27 cellular contexts compared by ENCODE assay signal in the genomic region with DNA sequence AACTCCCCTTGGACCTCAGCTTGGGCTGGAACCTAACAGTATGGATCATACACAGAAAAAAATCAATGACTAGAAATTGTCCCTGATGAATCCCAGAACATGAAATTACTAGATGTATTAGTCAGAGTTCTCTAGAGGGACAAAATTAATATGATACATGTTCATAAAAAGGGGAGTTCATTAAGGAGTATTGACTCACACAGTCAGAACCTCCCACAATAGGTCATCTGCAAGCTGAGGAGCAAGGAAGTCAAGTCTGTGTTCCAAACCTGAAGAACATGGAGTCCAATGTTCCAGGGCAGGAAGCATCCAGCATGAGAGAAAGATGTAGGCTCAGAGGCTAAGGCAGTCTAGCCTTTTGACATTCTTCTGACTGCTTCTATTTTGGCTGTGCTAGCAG. TPM values are rescaled to one million over a fixed set of nuclear protein-coding genes. Genes with fewer than 3 reads are reported as not detected.
DNase-seq lines count a peak whose midpoint lies in the region; ATAC-seq, FAIRE-seq and TF ChIP-seq lines count a peak whose summit lies in the region.
"Had no signal": no experiment of that assay in that cellular context is flagged by ENCODE, and none has a peak within 500 bp of the region (broad histone marks: within the 10 kb centered on the region; RNA-seq: fewer than 3 reads in every experiment).

No MANE protein-coding gene starts in this region.

- CTCF ChIA-PET in Caco-2 (lab: Charles Lee): no interaction called here

- BruUV-seq in Caco-2 (replicated peaks; lab: Mats Ljungman, UMichigan): no TSS peak

- H3K27ac Mint-ChIP-seq in Caco-2 (ENCODE audit: unreplicated experiment): no peak overlapping the region
- H3K27ac Mint-ChIP-seq: CD14-positive monocyte; CD4-positive, alpha-beta T cell had no signal

- H3K27me3 ChIP-seq in bronchial epithelial cell (ENCODE audit: control insufficient read depth, insufficient read depth, low read length): no peaks in the 10 kb centered on the region
- H3K27me3 ChIP-seq in Caco-2 (replicated peaks; ENCODE audit: control insufficient read depth, insufficient read depth, low read length): no peaks in the 10 kb centered on the region
- no peaks in the 10 kb centered on the region for H3K27me3 ChIP-seq in gastrocnemius medialis
- H3K27me3 ChIP-seq: BE2C; BLaER1 treated with 17β-estradiol and CSF1 and Interleukin-3, amounts not matched to agents 10 nM and 100 nM had no signal

- H3K27ac ChIP-seq in gastrocnemius medialis: no peak overlapping the region
- H3K27ac ChIP-seq: A549; BLaER1 treated with 17β-estradiol and CSF1 and Interleukin-3, amounts not matched to agents 10 nM and 100 nM; GM23248 had no signal

- peak; percentile 52 for FAIRE-seq in bronchial epithelial cell (lab: Jason Lieb, UNC)
- FAIRE-seq: A549, G401.6, GM12878, GM19239, H1 had no signal

- peak; percentile 15 for DNase-seq in HS-5 (ENCODE audit: low read depth)
- peak; percentile 11 for DNase-seq in OCI-M1 (lab: John Stamatoyannopoulos, UW)
- no peak for DNase-seq in bronchial epithelial cell (ENCODE audit: low read depth)
- DNase-seq in fibroblast of the aortic adventitia (ENCODE audit: low read depth): peak; percentile 11
- DNase-seq in GM10266 (ENCODE audit: extremely low spot score): no peak
- no peak for DNase-seq in left ventricle myocardium superior
- DNase-seq in Caco-2: no peak
- no peak for DNase-seq in gastrocnemius medialis
- DNase-seq: 8988T; ACHN; AML-193; BE2C; Calu3; CD4-positive, alpha-beta T cell; CD8-positive, alpha-beta memory T cell; DMS153; DND-41; GM23248; H7; HCEC 1CT had no signal

- H3K9me3 ChIP-seq in Caco-2 (no peaks in the 10 kb centered on the region), gastrocnemius medialis (no peaks in the 10 kb centered on the region)
- H3K9me3 ChIP-seq: A549; BE2C; BLaER1 treated with 17β-estradiol and CSF1 and Interleukin-3, amounts not matched to agents 10 nM and 100 nM had no signal

- intact Hi-C loops in left ventricle myocardium superior (cut with micrococcal nuclease): no loop called here
- intact Hi-C loops in Caco-2 (cut with micrococcal nuclease; ENCODE audit: unreplicated experiment): no loop called here
- intact Hi-C loops in gastrocnemius medialis (cut with DNase I; ENCODE audit: low total_unique reads): no loop called here

- TF ChIP-seq CTCF in bronchial epithelial cell (IDR thresholded peaks at IDR 0.05; ENCODE audit: insufficient read depth, low read length, severe bottlenecking) (no peak), fibroblast of the aortic adventitia (IDR thresholded peaks at IDR 0.05; ENCODE audit: insufficient read depth, low read length) (no peak), GM10266 (IDR thresholded peaks at IDR 0.05; ENCODE audit: control insufficient read depth, insufficient read depth, low read depth, missing control alignments) (no peak), Caco-2 (IDR thresholded peaks at IDR 0.05; ENCODE audit: insufficient read depth in 1 of 2, low read depth in 1 of 2, low read length in 1 of 2, severe bottlenecking in 1 of 2, unreplicated experiment in 1 of 2) (no peak), gastrocnemius medialis (IDR thresholded peaks at IDR 0.05 in 4 of 5, conservative IDR thresholded peaks at IDR 0.05 in 1 of 5) (no peak)

- TF ChIP-seq POLR2A in gastrocnemius medialis (IDR thresholded peaks at IDR 0.05): no peak

- H3K4me1 Mint-ChIP-seq in Caco-2 (ENCODE audit: low read depth, unreplicated experiment): no peaks in the 10 kb centered on the region
- H3K4me1 Mint-ChIP-seq: CD14-positive monocyte; CD8-positive, alpha-beta memory T cell had no signal

- ATAC-seq in left ventricle myocardium superior (no peak), gastrocnemius medialis (no peak)
- ATAC-seq: A549, GM12878 had no signal

- no peak overlapping the region for H3K4me3 Mint-ChIP-seq in Caco-2 (ENCODE audit: unreplicated experiment)
- H3K4me3 Mint-ChIP-seq: CD14-positive monocyte; CD4-positive, alpha-beta T cell; CD8-positive, alpha-beta memory T cell had no signal

- no peaks in the 10 kb centered on the region for H3K36me3 Mint-ChIP-seq in Caco-2 (ENCODE audit: insufficient read depth, unreplicated experiment)
- H3K36me3 Mint-ChIP-seq: CD14-positive monocyte; CD8-positive, alpha-beta memory T cell had no signal

- H3K36me3 ChIP-seq in bronchial epithelial cell (ENCODE audit: control insufficient read depth, insufficient read depth, low read length) (no peaks in the 10 kb centered on the region), Caco-2 (ENCODE audit: control insufficient read depth, insufficient read depth, low read length) (no peaks in the 10 kb centered on the region), gastrocnemius medialis (no peaks in the 10 kb centered on the region)
- H3K36me3 ChIP-seq: BE2C; BLaER1 treated with 17β-estradiol and CSF1 and Interleukin-3, amounts not matched to agents 10 nM and 100 nM had no signal

- H3K4me3 ChIP-seq in bronchial epithelial cell (ENCODE audit: low read depth, low read length) (no peak overlapping the region), fibroblast of the aortic adventitia (ENCODE audit: low read depth, low read length) (no peak overlapping the region), Caco-2 (ENCODE audit: low read depth, low read length) (no peak overlapping the region), gastrocnemius medialis (no peak overlapping the region)
- H3K4me3 ChIP-seq: A549; BLaER1 treated with 17β-estradiol and CSF1 and Interleukin-3, amounts not matched to agents 10 nM and 100 nM; GM12878; GM23248 had no signal

- no peaks in the 10 kb centered on the region for H3K9me3 Mint-ChIP-seq in Caco-2 (ENCODE audit: unreplicated experiment)
- H3K9me3 Mint-ChIP-seq: CD4-positive, alpha-beta T cell had no signal

- in situ Hi-C loops in gastrocnemius medialis (cut with MboI; ENCODE audit: low sequenced_read_pairs in 4 of 4): no loop called here

- POLR2A ChIA-PET in Caco-2 (lab: Charles Lee): no interaction called here

- H3K4me1 ChIP-seq in Caco-2: no peaks in the 10 kb centered on the region
- no peaks in the 10 kb centered on the region for H3K4me1 ChIP-seq in gastrocnemius medialis
- H3K4me1 ChIP-seq: A549; BE2C; BLaER1 treated with 17β-estradiol and CSF1 and Interleukin-3, amounts not matched to agents 10 nM and 100 nM had no signal

- H3K27me3 Mint-ChIP-seq in Caco-2 (ENCODE audit: insufficient read depth, unreplicated experiment): peaks cover 1% of the 10 kb centered on the region
- H3K27me3 Mint-ChIP-seq: CD4-positive, alpha-beta T cell; CD8-positive, alpha-beta memory T cell had no signal

RNA-seq across cellular contexts. Expression of a gene that starts 46.5 kb away (rescaled TPM):
- total RNA-seq in bronchial epithelial cell (under 0.01 TPM in 1 of 2 replicates, not detected in the other), fibroblast of the aortic adventitia (ENCODE audit: low replicate concordance) (1.1 and 3.2 TPM in 2 replicates), left ventricle myocardium superior (0.22 TPM), Caco-2 (2022) (not detected in 2 replicates), gastrocnemius medialis (1 to 10 TPM in 2 of 4 donors, under 1 TPM in 2; 0.71 to 2.8 (median 1.4) TPM)
- total RNA-seq: Calu3; CD4-positive, alpha-beta T cell; CD8-positive, alpha-beta memory T cell; GM12878; GM23248 had no signal

Comparison
In these comparisons a context has a peak if more than half of its experiments do, and no peak if none do; other contexts are left out.
1. DNase-seq: peak in HS-5 (single experiment), OCI-M1 (single experiment) and fibroblast of the aortic adventitia (single experiment); none in bronchial epithelial cell (single experiment), GM10266 (single experiment), left ventricle myocardium superior (single experiment), Caco-2 (0 of 2) and gastrocnemius medialis (0 of 2).